22 cellular contexts compared by ENCODE assay signal in the genomic region with DNA sequence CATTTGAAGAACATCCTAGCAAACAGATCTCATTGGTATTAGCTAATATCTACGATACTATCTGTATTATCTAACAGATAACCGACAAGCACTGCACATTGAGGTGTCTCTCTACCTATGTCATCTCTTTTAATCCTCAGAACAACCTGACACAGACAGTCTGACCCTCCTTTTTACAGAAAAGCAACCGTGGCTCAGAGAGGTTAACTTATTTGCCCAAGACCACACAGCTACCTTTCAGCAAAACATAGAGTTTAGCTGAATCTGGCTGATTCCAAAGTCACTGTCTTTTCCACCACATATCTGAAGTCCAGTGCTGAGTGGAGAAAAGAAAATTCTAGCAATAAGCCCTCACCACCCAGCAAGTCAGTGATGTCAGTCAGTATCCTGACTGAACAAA.
"Had no signal": no experiment of that assay in that cellular context is flagged by ENCODE, and none has a peak within 500 bp of the region (broad histone marks: within the 10 kb centered on the region; RNA-seq: fewer than 3 reads in every experiment).

No MANE protein-coding gene starts in this region.

- DNase-seq: dermis blood vessel endothelial cell; effector CD4-positive, alpha-beta T cell; effector memory CD4-positive, alpha-beta T cell; foreskin keratinocyte; glutamatergic neuron; head of caudate nucleus; heart right ventricle; hippocampal formation; left cardiac atrium; left lung; left ventricle myocardium superior; lower lobe of right lung; mesendoderm; midbrain had no signal

- H3K9me3 ChIP-seq: left lung, lower lobe of right lung had no signal

- H3K27ac ChIP-seq: coronary artery, esophagus muscularis mucosa, foreskin keratinocyte, left lung, lower lobe of right lung had no signal

- H3K4me3 ChIP-seq: coronary artery, dorsolateral prefrontal cortex, esophagus muscularis mucosa, heart right ventricle, left lung, lower lobe of right lung had no signal

- H3K36me3 ChIP-seq: esophagus muscularis mucosa, heart right ventricle, left lung, lower lobe of right lung had no signal

- H3K27me3 ChIP-seq: dorsolateral prefrontal cortex, esophagus muscularis mucosa, foreskin keratinocyte, heart right ventricle, left lung had no signal

- FAIRE-seq: colon, endothelial cell of umbilical vein, frontal cortex, islet of Langerhans, keratinocyte had no signal

- ATAC-seq: foreskin keratinocyte, heart right ventricle, left cardiac atrium, left lung, left ventricle myocardium superior, lower lobe of right lung had no signal
